ENCODE assay signal across 11 cellular contexts in genomic region chr19:3357362-3357730, GRCh38. TPM values are rescaled to one million over a fixed set of nuclear protein-coding genes. Genes with fewer than 3 reads are reported as not detected.
A peak's percentile ranks its signal among the peaks of the same experiment; 100 is the strongest.
DNase-seq lines count a peak whose midpoint lies in the region; ATAC-seq, FAIRE-seq and TF ChIP-seq lines count a peak whose summit lies in the region.
"Had no signal": no experiment of that assay in that cellular context is flagged by ENCODE, and none has a peak within 500 bp of the region (broad histone marks: within the 10 kb centered on the region; RNA-seq: fewer than 3 reads in every experiment).

No MANE protein-coding gene starts in this region.

- WGBS in smooth muscle cell (ENCODE audit: low lambda C conversion rate): 35% methylated on average over 8 of the region's 8 CpGs
- 52 to 62% methylated on average over 6 to 8 of the region's 8 CpGs for WGBS in upper lobe of left lung, 2 donors

- H4K20me1 ChIP-seq in BLaER1 (peaks cover 10% of the 10 kb centered on the region), smooth muscle cell (ENCODE audit: low read depth) (peaks cover 14% of the 10 kb centered on the region)

- H2AFZ ChIP-seq in smooth muscle cell (ENCODE audit: low read depth): no peak overlapping the region

- no peaks in the 10 kb centered on the region for H3F3A ChIP-seq in smooth muscle cell (ENCODE audit: low read depth)

- H3K4me3 ChIP-seq in BLaER1 (no peak overlapping the region), smooth muscle cell (no peak overlapping the region), upper lobe of left lung (no peak overlapping the region)

- POLR2A ChIA-PET in naive thymus-derived CD8-positive, alpha-beta T cell (lab: Charles Lee): interaction anchor here (0.6 to 2.0 kb wide), 5 partner anchors 15 to 712 kb away, joined by 3 to 14 read pairs (median 3); partner anchors contain the start of gene FZR1

- H3K36me3 ChIP-seq in BLaER1 (no peaks in the 10 kb centered on the region), smooth muscle cell (ENCODE audit: low read depth) (no peaks in the 10 kb centered on the region), upper lobe of left lung (no peaks in the 10 kb centered on the region)

- TF ChIP-seq EP300 in upper lobe of left lung (IDR thresholded peaks at IDR 0.05): no peak

- H3K9me3 Mint-ChIP-seq in activated naive CD4-positive, alpha-beta T cell treated with anti-CD3 and anti-CD28 coated beads, Interleukin-2, amount 10 ng/mL, durations not matched to agents 7 days and 5 days: no peaks in the 10 kb centered on the region
- peaks cover 0 to 5% (median 0%) of the 10 kb centered on the region in 9 donors for H3K9me3 Mint-ChIP-seq in naive thymus-derived CD8-positive, alpha-beta T cell

- CTCF ChIA-PET in activated naive CD4-positive, alpha-beta T cell treated with anti-CD3 and anti-CD28 coated beads, Interleukin-2, amount 10 ng/mL, durations not matched to agents 7 days and 5 days (lab: Charles Lee): interaction anchor here (0.6 to 2.0 kb wide), 2 partner anchors 34 to 72 kb away, joined by 3 to 6 read pairs; no protein-coding TSS in a partner anchor

- TF ChIP-seq POLR2A in GM12892 (IDR thresholded peaks at IDR 0.05; ENCODE audit: low read depth, low read length): no peak
- TF ChIP-seq POLR2A in upper lobe of left lung (IDR thresholded peaks at IDR 0.05): no peak

- H3K27ac ChIP-seq in BLaER1: no peak overlapping the region
- H3K27ac ChIP-seq in smooth muscle cell (ENCODE audit: low read depth): no peak overlapping the region
- peak overlapping the region in 1 of 4 donors; percentile 100 for H3K27ac ChIP-seq in upper lobe of left lung
- H3K27ac ChIP-seq: epithelial cell of prostate had no signal

- TF ChIP-seq CTCF in smooth muscle cell (IDR thresholded peaks at IDR 0.05; ENCODE audit: borderline replicate concordance, insufficient read depth, poor library complexity, severe bottlenecking) (no peak), upper lobe of left lung (IDR thresholded peaks at IDR 0.05) (no peak)

- no peaks in the 10 kb centered on the region for H3K79me2 ChIP-seq in smooth muscle cell (ENCODE audit: low read depth)

- peaks cover 29% of the 10 kb centered on the region for H3K4me1 Mint-ChIP-seq in activated naive CD4-positive, alpha-beta T cell treated with anti-CD3 and anti-CD28 coated beads, Interleukin-2, amount 10 ng/mL, durations not matched to agents 7 days and 5 days
- peaks cover 13 to 34% (median 30%) of the 10 kb centered on the region in 4 donors for H3K4me1 Mint-ChIP-seq in naive thymus-derived CD8-positive, alpha-beta T cell

- H3K36me3 Mint-ChIP-seq in activated naive CD4-positive, alpha-beta T cell treated with anti-CD3 and anti-CD28 coated beads, Interleukin-2, amount 10 ng/mL, durations not matched to agents 7 days and 5 days: no peaks in the 10 kb centered on the region
- peaks cover 0 to 4% (median 0%) of the 10 kb centered on the region in 3 donors for H3K36me3 Mint-ChIP-seq in naive thymus-derived CD8-positive, alpha-beta T cell

- H3K4me1 ChIP-seq in BLaER1 (peaks cover 26% of the 10 kb centered on the region), smooth muscle cell (ENCODE audit: low read depth) (peaks cover 12% of the 10 kb centered on the region), upper lobe of left lung (peaks cover 19 to 33% (median 25%) of the 10 kb centered on the region in 4 donors)

- no peak overlapping the region for H3K27ac Mint-ChIP-seq in activated naive CD4-positive, alpha-beta T cell treated with anti-CD3 and anti-CD28 coated beads, Interleukin-2, amount 10 ng/mL, durations not matched to agents 7 days and 5 days
- H3K27ac Mint-ChIP-seq in naive thymus-derived CD8-positive, alpha-beta T cell: peak overlapping the region in 9 of 10 donors; percentile 18 to 91 (median 78)

- peaks cover 52% of the 10 kb centered on the region for H3K27me3 Mint-ChIP-seq in activated naive CD4-positive, alpha-beta T cell treated with anti-CD3 and anti-CD28 coated beads, Interleukin-2, amount 10 ng/mL, durations not matched to agents 7 days and 5 days
- H3K27me3 Mint-ChIP-seq in naive thymus-derived CD8-positive, alpha-beta T cell: no peaks in the 10 kb centered on the region

- H3K9me3 ChIP-seq in BLaER1 (0 out of 2 replicates have a peak, but pooled peaks cover 6% of the 10 kb centered on the region), smooth muscle cell (replicated peaks; ENCODE audit: low read depth) (no peaks in the 10 kb centered on the region), upper lobe of left lung (no peaks in the 10 kb centered on the region)

- H3K4me3 Mint-ChIP-seq in activated naive CD4-positive, alpha-beta T cell treated with anti-CD3 and anti-CD28 coated beads, Interleukin-2, amount 10 ng/mL, durations not matched to agents 7 days and 5 days: peak overlapping the region; percentile 53
- peak overlapping the region; percentile 8 to 88 (median 49) for H3K4me3 Mint-ChIP-seq in naive thymus-derived CD8-positive, alpha-beta T cell

- H3K9ac ChIP-seq in BLaER1 (no peak overlapping the region), smooth muscle cell (ENCODE audit: low read depth) (no peak overlapping the region)

- H3K27me3 ChIP-seq in BLaER1 (no peaks in the 10 kb centered on the region; the same call in 1 of the 2 replicates), smooth muscle cell (ENCODE audit: low read depth) (peaks cover 30% of the 10 kb centered on the region), upper lobe of left lung (no peaks in the 10 kb centered on the region)

- FAIRE-seq in GM12892 (lab: Jason Lieb, UNC): peak; percentile 17

- no peak for ATAC-seq in naive thymus-derived CD8-positive, alpha-beta T cell
- ATAC-seq in upper lobe of left lung (ENCODE audit: low FRiP score in 2 of 2): no peak

- peak overlapping the region; percentile 98 for H3K4me2 ChIP-seq in BLaER1
- H3K4me2 ChIP-seq in smooth muscle cell: no peak overlapping the region

- DNase-seq in GM12892 (ENCODE audit: insufficient read length) (no peak), iPS-NIHi11 (ENCODE audit: low spot score) (no peak), smooth muscle cell (lab: John Stamatoyannopoulos, UW; ENCODE audit: unreplicated experiment) (no peak), upper lobe of left lung (no peak)
- no peak for DNase-seq in activated naive CD4-positive, alpha-beta T cell treated with anti-CD3 and anti-CD28 coated beads, Interleukin-2, amount 10 ng/mL, durations not matched to agents 7 days and 5 days
- DNase-seq in naive thymus-derived CD8-positive, alpha-beta T cell: peak in 1 of 10 donors; percentile 45
- DNase-seq in stimulated activated CD8-positive, alpha-beta memory T cell treated with anti-CD3 and anti-CD28 coated beads, Interleukin-4, amount 100 ng/mL, for 48 hours: no peak
- DNase-seq: midbrain, NCI-H2081 treated with DMSO at 0.1 percent for 48 hours had no signal

RNA-seq across cellular contexts. Expression of gene NFIC, which starts 9.0 kb away (rescaled TPM):
- polyA plus RNA-seq in GM12892 (2012; ENCODE audit: missing spikeins): 3.5 TPM
- 10 to 100 TPM; 30.2 to 34.8 TPM for total RNA-seq in naive thymus-derived CD8-positive, alpha-beta T cell
- polyA plus RNA-seq in naive thymus-derived CD8-positive, alpha-beta T cell: 10 to 100 TPM in 2 of 3 donors, 1 to 10 TPM in 1; 5.8 to 15.8 (median 12.1) TPM
- total RNA-seq in smooth muscle cell: 7.9 and 8.6 TPM in 2 replicates
- polyA plus RNA-seq in smooth muscle cell: 33.2 and 36.2 TPM in 2 replicates
- 100 to 1,000 TPM in 5 of 6 donors, 10 to 100 TPM in 1; 96.1 to 175 (median 154) TPM for total RNA-seq in upper lobe of left lung
